ENCODE assay signal across 1 cellular context in genomic region chr6:3118353-3119039, GRCh38.
A peak's percentile ranks its signal among the peaks of the same experiment; 100 is the strongest.
TF ChIP-seq lines count a peak whose summit lies in the region.

BPHL (plus strand) TSS chr6:3118711; CDS start chr6:3118741, 30 bp downstream.

TF ChIP-seq in K562, 482 proteins besides CTCF, POLR2A, EP300 and RAD21 (continued from another document and continues in another):
- no peak for TF ChIP-seq CHD7 (IDR thresholded peaks at IDR 0.05; ENCODE audit: low read depth, low read length)
- TF ChIP-seq, protein P1, sequence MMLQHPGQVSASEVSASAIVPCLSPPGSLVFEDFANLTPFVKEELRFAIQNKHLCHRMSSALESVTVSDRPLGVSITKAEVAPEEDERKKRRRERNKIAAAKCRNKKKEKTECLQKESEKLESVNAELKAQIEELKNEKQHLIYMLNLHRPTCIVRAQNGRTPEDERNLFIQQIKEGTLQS (IDR thresholded peaks at IDR 0.05), result no peak
- TF ChIP-seq, protein P1 (CRISPR knock-in tag; conservative IDR thresholded peaks at IDR 0.05), result no peak
- TF ChIP-seq BDP1 (IDR thresholded peaks at IDR 0.05; ENCODE audit: insufficient read depth, insufficient read length), result no peak
- TF ChIP-seq TAF15 (IDR thresholded peaks at IDR 0.05; ENCODE audit: low read depth, low read length), result no peak
- no peak for TF ChIP-seq SMAD3 (CRISPR knock-in tag; conservative IDR thresholded peaks at IDR 0.05)
- TF ChIP-seq MCM5 (IDR thresholded peaks at IDR 0.05; ENCODE audit: low read depth), result no peak
- TF ChIP-seq HDGF (IDR thresholded peaks at IDR 0.05), result peak; percentile 90; the same call in 1 of the 2 replicates
- peak; percentile 31 for TF ChIP-seq PRDM10 (IDR thresholded peaks at IDR 0.05; ENCODE audit: partially characterized antibody)
- no peak for TF ChIP-seq ZNF668 (CRISPR knock-in tag; IDR thresholded peaks at IDR 0.05)
- no peak for TF ChIP-seq ZNF707 (CRISPR knock-in tag; conservative IDR thresholded peaks at IDR 0.05)
- peak; percentile 62 to 90; a peak in 3 of 4 replicates for TF ChIP-seq NONO (IDR thresholded peaks at IDR 0.05; ENCODE audit: low read depth in 2 of 2, low read length in 1 of 2)
- no peak for TF ChIP-seq GABPA (tag; conservative IDR thresholded peaks at IDR 0.05; ENCODE audit: low read depth)
- TF ChIP-seq BCOR (IDR thresholded peaks at IDR 0.05), result no peak
- TF ChIP-seq ESRRA (IDR thresholded peaks at IDR 0.05; ENCODE audit: borderline replicate concordance, low read depth), result peak; percentile 50; the same call in 1 of the 2 replicates
- TF ChIP-seq CSDE1 (IDR thresholded peaks at IDR 0.05), result no peak
- TF ChIP-seq ELF4 (CRISPR knock-in tag; IDR thresholded peaks at IDR 0.05), result 0 out of 2 replicates have a peak, but pooled peaks have one; percentile 51
- TF ChIP-seq CCAR2 (IDR thresholded peaks at IDR 0.05; ENCODE audit: low read depth, low read length), result no peak
- TF ChIP-seq FOXO4 (CRISPR knock-in tag; IDR thresholded peaks at IDR 0.05), result no peak
- TF ChIP-seq TFAP4 (CRISPR knock-in tag; IDR thresholded peaks at IDR 0.05; ENCODE audit: borderline replicate concordance), result peak; percentile 90
- no peak for TF ChIP-seq FOXJ2 (tag; IDR thresholded peaks at IDR 0.05)
- no peak for TF ChIP-seq PTRF (tag; IDR thresholded peaks at IDR 0.05)
- TF ChIP-seq MAFG (tag; conservative IDR thresholded peaks at IDR 0.05), result no peak
- peak; percentile 83; the same call in 1 of the 2 replicates for TF ChIP-seq NR3C1 (CRISPR knock-in tag; IDR thresholded peaks at IDR 0.05)
- TF ChIP-seq ETV1 (tag; conservative IDR thresholded peaks at IDR 0.05; ENCODE audit: low read depth), result no peak
- no peak for TF ChIP-seq ZNF280B (CRISPR knock-in tag; IDR thresholded peaks at IDR 0.05)
- TF ChIP-seq ZNF12 (CRISPR knock-in tag; IDR thresholded peaks at IDR 0.05), result peak; percentile 84; the same call in 1 of the 2 replicates
- TF ChIP-seq MCM2 (IDR thresholded peaks at IDR 0.05; ENCODE audit: low read depth), result no peak
- TF ChIP-seq PPARD (CRISPR knock-in tag; IDR thresholded peaks at IDR 0.05), result no peak
- TF ChIP-seq MCM3 (IDR thresholded peaks at IDR 0.05), result no peak
- peak; percentile 81 for TF ChIP-seq NBN (IDR thresholded peaks at IDR 0.05; ENCODE audit: low read depth)
- no peak for TF ChIP-seq ADNP (tag; IDR thresholded peaks at IDR 0.05)
- TF ChIP-seq ZNF586 (CRISPR knock-in tag; conservative IDR thresholded peaks at IDR 0.05), result no peak
- no peak for TF ChIP-seq NCOA4 (IDR thresholded peaks at IDR 0.05; ENCODE audit: partially characterized antibody)
- TF ChIP-seq, protein P2, sequence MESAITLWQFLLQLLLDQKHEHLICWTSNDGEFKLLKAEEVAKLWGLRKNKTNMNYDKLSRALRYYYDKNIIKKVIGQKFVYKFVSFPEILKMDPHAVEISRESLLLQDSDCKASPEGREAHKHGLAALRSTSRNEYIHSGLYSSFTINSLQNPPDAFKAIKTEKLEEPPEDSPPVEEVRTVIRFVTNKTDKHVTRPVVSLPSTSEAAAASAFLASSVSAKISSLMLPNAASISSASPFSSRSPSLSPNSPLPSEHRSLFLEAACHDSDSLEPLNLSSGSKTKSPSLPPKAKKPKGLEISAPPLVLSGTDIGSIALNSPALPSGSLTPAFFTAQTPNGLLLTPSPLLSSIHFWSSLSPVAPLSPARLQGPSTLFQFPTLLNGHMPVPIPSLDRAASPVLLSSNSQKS (CRISPR knock-in tag; IDR thresholded peaks at IDR 0.05), result no peak
- TF ChIP-seq SMAD4 (CRISPR knock-in tag; conservative IDR thresholded peaks at IDR 0.05), result peak; percentile 56; the same call in 1 of the 2 replicates
- TF ChIP-seq CGGBP1 (CRISPR knock-in tag; IDR thresholded peaks at IDR 0.05), result no peak
- peak; percentile 58; the same call in 1 of the 2 replicates for TF ChIP-seq ZNF740 (CRISPR knock-in tag; IDR thresholded peaks at IDR 0.05)
- no peak for TF ChIP-seq ZNF740 (tag; IDR thresholded peaks at IDR 0.05)
